Comparison of ENCODE assay signal across 9 cellular contexts in the genomic region with DNA sequence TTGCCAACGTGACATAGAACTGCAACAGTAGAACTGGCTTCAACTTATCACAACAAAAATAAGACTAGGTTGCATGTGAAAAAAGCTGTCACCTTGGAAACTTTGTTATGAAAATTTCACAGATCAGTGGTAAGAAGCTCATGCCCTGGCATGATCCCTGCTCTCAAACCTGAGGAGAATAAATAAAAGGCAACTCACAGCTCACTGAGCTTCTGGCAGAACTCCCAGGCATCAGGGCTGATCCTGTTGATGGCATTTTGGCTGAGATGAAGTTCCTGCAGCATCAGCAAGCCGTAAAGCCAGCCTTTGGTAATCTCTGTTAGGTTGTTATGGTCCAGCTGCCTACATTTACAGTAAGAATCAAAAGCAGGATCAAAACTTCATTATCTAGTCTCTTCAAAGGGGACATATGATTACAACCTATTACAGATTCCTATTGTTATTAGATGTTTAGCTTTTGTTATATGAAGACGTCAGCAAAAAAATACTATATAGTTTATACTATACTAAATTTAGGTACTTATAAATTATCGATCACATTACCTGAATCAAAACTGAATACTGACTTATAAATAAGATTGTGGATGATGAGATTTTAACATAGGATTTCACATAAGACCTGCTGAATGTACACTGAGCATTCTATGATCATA. TPM values are rescaled to one million over a fixed set of nuclear protein-coding genes. Genes with fewer than 3 reads are reported as not detected.
DNase-seq lines count a peak whose midpoint lies in the region; ATAC-seq and TF ChIP-seq lines count a peak whose summit lies in the region.
"Had no signal": no experiment of that assay in that cellular context is flagged by ENCODE, and none has a peak within 500 bp of the region (broad histone marks: within the 10 kb centered on the region; RNA-seq: fewer than 3 reads in every experiment).

No MANE protein-coding gene starts in this region.

- no peak overlapping the region for H3K4me3 Mint-ChIP-seq in activated naive CD4-positive, alpha-beta T cell treated with anti-CD3 and anti-CD28 coated beads for 36 hours

- H3K27ac Mint-ChIP-seq in activated naive CD4-positive, alpha-beta T cell treated with anti-CD3 and anti-CD28 coated beads for 36 hours = no peak overlapping the region

- ATAC-seq in HG03175 (IDR thresholded peaks at IDR 0.05; ENCODE audit: unreplicated experiment) (no peak), HG03521 (IDR thresholded peaks at IDR 0.05; ENCODE audit: unreplicated experiment) (no peak)

- peak overlapping the region in 3 of 59 donors; percentile 1 to 22 (median 8) for H3K4me3 ChIP-seq in dorsolateral prefrontal cortex

- H3K4me1 Mint-ChIP-seq in activated naive CD4-positive, alpha-beta T cell treated with anti-CD3 and anti-CD28 coated beads for 36 hours (ENCODE audit: low read depth) = no peaks in the 10 kb centered on the region

- DNase-seq in Caki2 (ENCODE audit: low read depth) (peak; percentile 95), NCI-H2196 treated with DMSO at 0.1 percent for 48 hours (lab: John Stamatoyannopoulos, UW; ENCODE audit: unreplicated experiment) (peak; percentile 91), dorsolateral prefrontal cortex (peak in 7 of 10 donors; percentile 43 to 78 (median 54)), myocyte (ENCODE audit: low read depth) (peak; percentile 73)
- no peak for DNase-seq in stimulated activated CD4-positive, alpha-beta T cell treated with anti-CD3 and anti-CD28 coated beads, Interleukin-4, amount 100 ng/mL, for 1 hour
- no peak for DNase-seq in activated naive CD4-positive, alpha-beta T cell treated with anti-CD3 and anti-CD28 coated beads for 36 hours
- DNase-seq: activated gamma-delta T cell treated with Interleukin-2 at 50 U/mL for 16 hours had no signal

- in situ Hi-C loops in Caki2 (cut with HindIII; ENCODE audit: low pct_unique_long_range_greater_than_20kb, low sequenced_read_pairs) = no loop called here

- H3K27me3 Mint-ChIP-seq in activated naive CD4-positive, alpha-beta T cell treated with anti-CD3 and anti-CD28 coated beads for 36 hours (ENCODE audit: low read depth) = no peaks in the 10 kb centered on the region

- H3K9me3 Mint-ChIP-seq in activated naive CD4-positive, alpha-beta T cell treated with anti-CD3 and anti-CD28 coated beads for 36 hours = no peaks in the 10 kb centered on the region

- H3K27ac ChIP-seq in dorsolateral prefrontal cortex = peak overlapping the region in 56 of 59 donors; percentile 3 to 95 (median 82)

- H3K27me3 ChIP-seq in dorsolateral prefrontal cortex = no peaks in the 10 kb centered on the region

- no peaks in the 10 kb centered on the region for H3K36me3 Mint-ChIP-seq in activated naive CD4-positive, alpha-beta T cell treated with anti-CD3 and anti-CD28 coated beads for 36 hours (ENCODE audit: low read depth)

- CTCF ChIA-PET in activated naive CD4-positive, alpha-beta T cell treated with anti-CD3 and anti-CD28 coated beads for 36 hours (lab: Charles Lee) = no interaction called here

- peak in 1 of 56 donors; percentile 14 for TF ChIP-seq CTCF in dorsolateral prefrontal cortex (IDR thresholded peaks at IDR 0.05 in 54 of 56, conservative IDR thresholded peaks at IDR 0.05 in 2 of 56; ENCODE audit: low read depth in 1 of 56, partially characterized antibody in 56 of 56)

- intact Hi-C loops in dorsolateral prefrontal cortex (cut with DNase I) = loop anchor here in 1 of 2 donors (2.0 kb wide), 1 partner anchor 33 kb away; the partner anchor contains the start of gene LRIG3
- intact Hi-C loops in activated naive CD4-positive, alpha-beta T cell treated with anti-CD3 and anti-CD28 coated beads for 36 hours (cut with micrococcal nuclease) = no loop called here

RNA-seq across cellular contexts. Expression of gene LRIG3, which starts 32.0 kb away (rescaled TPM):
- 16.5 and 29.7 TPM in 2 replicates for total RNA-seq in Caki2 (2014; rRNA removed; shearing (Covaris generic); ENCODE audit: low replicate concordance)
- total RNA-seq in dorsolateral prefrontal cortex = 10 to 100 TPM in 58 of 120 experiments, 1 to 10 TPM in 62; 3.5 to 26.0 (median 9.9) TPM
- 14.4 and 19.1 TPM in 2 replicates for total RNA-seq in myocyte
- polyA plus RNA-seq in myocyte (2012) = 8.5 TPM
- total RNA-seq in activated naive CD4-positive, alpha-beta T cell treated with anti-CD3 and anti-CD28 coated beads for 36 hours = not detected

Comparison
In these comparisons a context has a peak if more than half of its experiments do, and no peak if none do; other contexts are left out.
1. DNase-seq: peak in Caki2 (single experiment), NCI-H2196 treated with DMSO at 0.1 percent for 48 hours (single experiment), dorsolateral prefrontal cortex (7 of 10) and myocyte (single experiment); none in stimulated activated CD4-positive, alpha-beta T cell treated with anti-CD3 and anti-CD28 coated beads, Interleukin-4, amount 100 ng/mL, for 1 hour (single experiment) and activated naive CD4-positive, alpha-beta T cell treated with anti-CD3 and anti-CD28 coated beads for 36 hours (single experiment).
2. RNA of gene LRIG3, which starts 32.0 kb away (total RNA-seq): 14.4 to 19.1 TPM in myocyte, 16.5 to 29.7 TPM in Caki2 and 3.5 to 26.0 TPM in dorsolateral prefrontal cortex; not detected in activated naive CD4-positive, alpha-beta T cell treated with anti-CD3 and anti-CD28 coated beads for 36 hours; every median in the first group is over 4 times any median in the second.